In the genomic region with DNA sequence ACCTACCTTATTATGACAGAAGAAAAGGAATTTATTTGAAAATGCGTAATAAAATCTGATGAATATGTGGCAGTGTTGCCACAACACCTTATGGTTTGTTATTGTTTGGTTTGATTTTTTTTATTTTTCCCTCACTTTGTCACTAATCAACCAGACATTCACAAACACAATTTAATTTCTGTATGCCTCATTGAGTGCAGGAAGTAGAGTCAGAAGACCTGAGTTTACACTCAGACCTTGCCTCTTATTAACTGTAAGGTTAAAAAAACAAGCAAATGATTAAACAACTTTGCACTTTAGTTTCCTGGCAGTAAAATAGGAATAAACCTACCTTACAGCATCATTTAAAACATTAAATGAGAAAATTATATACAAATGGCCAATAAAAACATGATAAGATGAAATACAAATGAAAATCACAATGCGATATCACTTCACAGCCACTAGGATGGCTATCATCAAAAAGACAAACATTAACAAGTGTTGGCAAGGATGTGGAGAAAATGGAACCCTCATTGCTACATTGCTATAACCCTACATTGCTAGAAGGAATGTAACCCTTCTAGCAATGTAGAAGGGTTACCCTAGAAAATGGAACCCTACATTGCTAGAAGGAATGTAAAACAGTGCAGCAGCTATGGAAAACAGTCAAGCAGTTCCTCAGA, we compare ENCODE assay signal across 21 cellular contexts. TPM values are rescaled to one million over a fixed set of nuclear protein-coding genes. Genes with fewer than 3 reads are reported as not detected.
DNase-seq lines count a peak whose midpoint lies in the region; ATAC-seq and TF ChIP-seq lines count a peak whose summit lies in the region.
"Had no signal": no experiment of that assay in that cellular context is flagged by ENCODE, and none has a peak within 500 bp of the region (broad histone marks: within the 10 kb centered on the region; RNA-seq: fewer than 3 reads in every experiment).

No MANE protein-coding gene starts in this region.

- H3K4me1 Mint-ChIP-seq in CD4-positive, alpha-beta T cell (ENCODE audit: low read depth): peaks cover 19% of the 10 kb centered on the region
- peaks cover 30% of the 10 kb centered on the region for H3K4me1 Mint-ChIP-seq in nephron
- peaks cover 21% of the 10 kb centered on the region for H3K4me1 Mint-ChIP-seq in activated CD4-positive, alpha-beta memory T cell treated with anti-CD3 and anti-CD28 coated beads, Interleukin-2, amount 10 ng/mL, durations not matched to agents 7 days and 5 days

- no peak overlapping the region for H3K9ac ChIP-seq in endocrine pancreas (ENCODE audit: control insufficient read depth, insufficient read depth, low read length)

- ATAC-seq in CD4-positive, alpha-beta T cell (ENCODE audit: poor library complexity): no peak
- ATAC-seq in HG02981 (IDR thresholded peaks at IDR 0.05; ENCODE audit: unreplicated experiment) (no peak), HG02642 (IDR thresholded peaks at IDR 0.05; ENCODE audit: poor library complexity, unreplicated experiment) (no peak), GM21526 (IDR thresholded peaks at IDR 0.05; ENCODE audit: low FRiP score, unreplicated experiment) (no peak)
- ATAC-seq: activated naive CD4-positive, alpha-beta T cell treated with anti-CD3 and anti-CD28 coated beads, Interleukin-2, amount 50 U/mL, for 72 hours; body of pancreas; CD8-positive, alpha-beta T cell had no signal

- DNase-seq in CD4-positive, alpha-beta T cell: no peak
- no peak for DNase-seq in activated CD4-positive, alpha-beta memory T cell treated with anti-CD3 and anti-CD28 coated beads, Interleukin-2, amount 10 ng/mL, durations not matched to agents 7 days and 5 days
- DNase-seq: activated CD4-positive, alpha-beta T cell treated with anti-CD3 and anti-CD28 coated beads, Interleukin-2, amount 50 U/mL, for 48 hours; activated T-cell treated with anti-CD3 and anti-CD28 coated beads, Interleukin-2, amount 50 U/mL, for 24 hours; body of pancreas; CD8-positive, alpha-beta T cell; head of caudate nucleus; Karpas-422; NCI-H524 treated with DMSO at 0.1 percent for 48 hours; SIG-M5; stomach; uterus had no signal

- H3K27me3 ChIP-seq in CD4-positive, alpha-beta T cell (ENCODE audit: control insufficient read depth, insufficient read depth, low read length): peaks cover 17% of the 10 kb centered on the region
- H3K27me3 ChIP-seq in endocrine pancreas (ENCODE audit: control insufficient read depth, insufficient read depth, low read length): no peaks in the 10 kb centered on the region
- H3K27me3 ChIP-seq: body of pancreas, stomach, uterus had no signal

- H3K4me1 ChIP-seq in HEK293 (ENCODE audit: control insufficient read depth, insufficient read depth, low read length) (peaks cover 2% of the 10 kb centered on the region; the same call in 1 of the 2 replicates), endocrine pancreas (ENCODE audit: control insufficient read depth, insufficient read depth, low read length) (peaks cover 42% of the 10 kb centered on the region)
- H3K4me1 ChIP-seq: uterus had no signal

- peak overlapping the region; percentile 8 for H3K4me3 Mint-ChIP-seq in CD4-positive, alpha-beta T cell
- peak overlapping the region; percentile 21 to 65 (median 51) for H3K4me3 Mint-ChIP-seq in nephron
- H3K4me3 Mint-ChIP-seq in activated CD4-positive, alpha-beta memory T cell treated with anti-CD3 and anti-CD28 coated beads, Interleukin-2, amount 10 ng/mL, durations not matched to agents 7 days and 5 days: no peak overlapping the region
- H3K4me3 Mint-ChIP-seq: activated T-cell treated with anti-CD3 and anti-CD28 coated beads, Interleukin-2, amount 50 U/mL, for 24 hours; CD8-positive, alpha-beta T cell; dendritic cell treated with granulocyte-macrophage colony-stimulating factor and Interleukin-4, amounts not matched to agents 40 ng/mL and 50 ng/mL, for 4 days; T-helper 1 cell treated with Interleukin-12 subunit alpha and Interleukin-12 subunit beta and Interleukin-4 antibody, amounts not matched to agents 30 μg/mL and 1 μg/mL, for 36 hours had no signal

- no peak overlapping the region for H3K4me3 ChIP-seq in HEK293 (ENCODE audit: low read depth, low read length)
- peak overlapping the region; percentile 4 for H3K4me3 ChIP-seq in endocrine pancreas (ENCODE audit: control insufficient read depth, insufficient read depth, low read length)
- H3K4me3 ChIP-seq: body of pancreas, stomach, uterus had no signal

- CTCF ChIA-PET in CD4-positive, alpha-beta T cell (lab: Charles Lee): no interaction called here
- CTCF ChIA-PET in HEK293 (lab: Yijun Ruan, JAX): interaction anchor here (1.0 kb wide), 1 partner anchor 11 kb away, joined by 4 read pairs; no protein-coding TSS in a partner anchor
- CTCF ChIA-PET in activated CD4-positive, alpha-beta memory T cell treated with anti-CD3 and anti-CD28 coated beads, Interleukin-2, amount 10 ng/mL, durations not matched to agents 7 days and 5 days (lab: Charles Lee): no interaction called here

- POLR2A ChIA-PET in CD4-positive, alpha-beta T cell (lab: Charles Lee): no interaction called here
- POLR2A ChIA-PET in HEK293 (lab: Yijun Ruan, JAX): no interaction called here
- POLR2A ChIA-PET in activated CD4-positive, alpha-beta memory T cell treated with anti-CD3 and anti-CD28 coated beads, Interleukin-2, amount 10 ng/mL, durations not matched to agents 7 days and 5 days (lab: Charles Lee): no interaction called here

- no peak overlapping the region for H3K27ac Mint-ChIP-seq in CD4-positive, alpha-beta T cell
- H3K27ac Mint-ChIP-seq in nephron: peak overlapping the region in 2 of 3 experiments; percentile 7 to 80
- H3K27ac Mint-ChIP-seq in activated CD4-positive, alpha-beta memory T cell treated with anti-CD3 and anti-CD28 coated beads, Interleukin-2, amount 10 ng/mL, durations not matched to agents 7 days and 5 days: no peak overlapping the region
- H3K27ac Mint-ChIP-seq: activated naive CD4-positive, alpha-beta T cell treated with anti-CD3 and anti-CD28 coated beads, Interleukin-2, amount 50 U/mL, for 72 hours; activated T-cell treated with anti-CD3 and anti-CD28 coated beads, Interleukin-2, amount 50 U/mL, for 24 hours; CD8-positive, alpha-beta T cell; dendritic cell treated with granulocyte-macrophage colony-stimulating factor and Interleukin-4, amounts not matched to agents 40 ng/mL and 50 ng/mL, for 4 days; T-helper 1 cell treated with Interleukin-12 subunit alpha and Interleukin-12 subunit beta and Interleukin-4 antibody, amounts not matched to agents 30 μg/mL and 1 μg/mL, for 36 hours had no signal

- H3K9me3 Mint-ChIP-seq in CD4-positive, alpha-beta T cell: no peaks in the 10 kb centered on the region
- peaks cover 2% of the 10 kb centered on the region for H3K9me3 Mint-ChIP-seq in nephron
- H3K9me3 Mint-ChIP-seq in activated CD4-positive, alpha-beta memory T cell treated with anti-CD3 and anti-CD28 coated beads, Interleukin-2, amount 10 ng/mL, durations not matched to agents 7 days and 5 days: no peaks in the 10 kb centered on the region
- H3K9me3 Mint-ChIP-seq: activated T-cell treated with anti-CD3 and anti-CD28 coated beads, Interleukin-2, amount 50 U/mL, for 24 hours; dendritic cell treated with granulocyte-macrophage colony-stimulating factor and Interleukin-4, amounts not matched to agents 40 ng/mL and 50 ng/mL, for 4 days had no signal

- intact Hi-C loops in CD4-positive, alpha-beta T cell (cut with DNase I, micrococcal nuclease): no loop called here

- H3K36me3 Mint-ChIP-seq in CD4-positive, alpha-beta T cell (ENCODE audit: low read depth): peaks cover 4% of the 10 kb centered on the region
- H3K36me3 Mint-ChIP-seq in nephron (ENCODE audit: low read depth): peaks cover 19% of the 10 kb centered on the region
- H3K36me3 Mint-ChIP-seq in activated CD4-positive, alpha-beta memory T cell treated with anti-CD3 and anti-CD28 coated beads, Interleukin-2, amount 10 ng/mL, durations not matched to agents 7 days and 5 days (ENCODE audit: low read depth): peaks cover 11% of the 10 kb centered on the region

- H3K9me3 ChIP-seq in CD4-positive, alpha-beta T cell (ENCODE audit: control insufficient read depth, low read length): no peaks in the 10 kb centered on the region
- H3K9me3 ChIP-seq in HEK293 (ENCODE audit: control insufficient read depth, insufficient read depth, low read depth, low read length) (no peaks in the 10 kb centered on the region), endocrine pancreas (ENCODE audit: control insufficient read depth, low read length) (peaks cover under 1% of the 10 kb centered on the region)
- H3K9me3 ChIP-seq: body of pancreas, uterus had no signal

- TF ChIP-seq CTCF in CD4-positive, alpha-beta T cell (IDR thresholded peaks at IDR 0.05): no peak
- TF ChIP-seq CTCF in HEK293 (tag by site-specific recombination; IDR thresholded peaks at IDR 0.05): no peak
- TF ChIP-seq CTCF in nephron (IDR thresholded peaks at IDR 0.05; ENCODE audit: unreplicated experiment in 3 of 3): no peak

- H3K36me3 ChIP-seq in HEK293 (ENCODE audit: control insufficient read depth in 2 of 2, insufficient read depth in 1 of 2, low read length in 2 of 2): peaks cover 0 to 2% of the 10 kb centered on the region in 2 experiments; a peak in 1 of 3 replicates
- H3K36me3 ChIP-seq in endocrine pancreas (ENCODE audit: control insufficient read depth, insufficient read depth, low read length): no peaks in the 10 kb centered on the region
- H3K36me3 ChIP-seq: uterus had no signal

- no peak overlapping the region for H3K27ac ChIP-seq in CD4-positive, alpha-beta T cell (ENCODE audit: low read depth, low read length)
- H3K27ac ChIP-seq in HEK293 (ENCODE audit: extremely low read depth, low read depth, low read length): no peak overlapping the region
- H3K27ac ChIP-seq: body of pancreas, stomach, uterus had no signal

- H3K27me3 Mint-ChIP-seq in CD4-positive, alpha-beta T cell: peaks cover 20% of the 10 kb centered on the region
- H3K27me3 Mint-ChIP-seq in nephron (ENCODE audit: low read depth): peaks cover 10% of the 10 kb centered on the region
- peaks cover 21% of the 10 kb centered on the region for H3K27me3 Mint-ChIP-seq in activated CD4-positive, alpha-beta memory T cell treated with anti-CD3 and anti-CD28 coated beads, Interleukin-2, amount 10 ng/mL, durations not matched to agents 7 days and 5 days
- H3K27me3 Mint-ChIP-seq: dendritic cell treated with granulocyte-macrophage colony-stimulating factor and Interleukin-4, amounts not matched to agents 40 ng/mL and 50 ng/mL, for 4 days had no signal

TF ChIP-seq in HEK293, 187 proteins besides CTCF, POLR2A, EP300 and RAD21:
- peak; percentile 87 for TF ChIP-seq ZNF184 (tag by site-specific recombination; IDR thresholded peaks at IDR 0.05)
- peak; percentile 26 for TF ChIP-seq SETDB1 (IDR thresholded peaks at IDR 0.05; ENCODE audit: insufficient read length, low read length)
- TF ChIP-seq ZNF664 (tag by site-specific recombination; IDR thresholded peaks at IDR 0.05): no peak
- peak; percentile 65; the same call in 1 of the 2 replicates for TF ChIP-seq TRIM28 (IDR thresholded peaks at IDR 0.05; ENCODE audit: borderline replicate concordance, low read length)
TF ChIP-seq in HEK293: peak in this region for 3.

RNA-seq across cellular contexts. Expression of a gene that starts 3.3 kb away (rescaled TPM):
- 10 to 100 TPM in 1 of 2 experiments, 1 to 10 TPM in 1; 8.7 to 10.2 TPM for total RNA-seq in CD4-positive, alpha-beta T cell
- 10 to 100 TPM; 13.8 to 14.7 TPM for total RNA-seq in activated CD4-positive, alpha-beta memory T cell treated with anti-CD3 and anti-CD28 coated beads, Interleukin-2, amount 10 ng/mL, durations not matched to agents 7 days and 5 days

Comparison
In these comparisons a context has a peak if more than half of its experiments do, and no peak if none do; other contexts are left out.
1. H3K27ac Mint-ChIP-seq: peak in nephron (2 of 3); none in CD4-positive, alpha-beta T cell (single experiment) and activated CD4-positive, alpha-beta memory T cell treated with anti-CD3 and anti-CD28 coated beads, Interleukin-2, amount 10 ng/mL, durations not matched to agents 7 days and 5 days (single experiment).